In the genomic region with DNA sequence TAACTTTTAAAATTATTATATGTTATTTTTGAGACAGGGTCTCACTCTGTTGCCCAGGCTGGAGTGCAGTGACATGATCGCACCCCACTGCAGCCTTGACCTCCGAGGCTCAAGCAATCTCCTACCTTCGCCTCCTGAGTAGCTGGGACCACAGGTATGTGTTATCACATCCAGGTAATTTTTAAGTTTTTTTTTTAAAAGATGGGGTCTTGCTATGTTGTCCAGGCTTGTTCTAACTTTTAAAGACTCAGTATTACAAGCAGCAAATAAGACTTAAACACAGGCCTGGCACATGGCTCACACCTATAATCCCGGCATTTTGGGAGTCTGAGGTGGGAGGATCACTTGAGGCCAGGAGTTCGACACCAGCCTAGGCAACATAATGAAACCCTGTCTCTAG, we compare ENCODE assay signal across 2 cellular contexts.
TF ChIP-seq lines count a peak whose summit lies in the region.

No MANE protein-coding gene starts in this region.

TF ChIP-seq in HEK293, 187 proteins besides CTCF, POLR2A, EP300 and RAD21 (continued from another document):
- TF ChIP-seq, protein P1, sequence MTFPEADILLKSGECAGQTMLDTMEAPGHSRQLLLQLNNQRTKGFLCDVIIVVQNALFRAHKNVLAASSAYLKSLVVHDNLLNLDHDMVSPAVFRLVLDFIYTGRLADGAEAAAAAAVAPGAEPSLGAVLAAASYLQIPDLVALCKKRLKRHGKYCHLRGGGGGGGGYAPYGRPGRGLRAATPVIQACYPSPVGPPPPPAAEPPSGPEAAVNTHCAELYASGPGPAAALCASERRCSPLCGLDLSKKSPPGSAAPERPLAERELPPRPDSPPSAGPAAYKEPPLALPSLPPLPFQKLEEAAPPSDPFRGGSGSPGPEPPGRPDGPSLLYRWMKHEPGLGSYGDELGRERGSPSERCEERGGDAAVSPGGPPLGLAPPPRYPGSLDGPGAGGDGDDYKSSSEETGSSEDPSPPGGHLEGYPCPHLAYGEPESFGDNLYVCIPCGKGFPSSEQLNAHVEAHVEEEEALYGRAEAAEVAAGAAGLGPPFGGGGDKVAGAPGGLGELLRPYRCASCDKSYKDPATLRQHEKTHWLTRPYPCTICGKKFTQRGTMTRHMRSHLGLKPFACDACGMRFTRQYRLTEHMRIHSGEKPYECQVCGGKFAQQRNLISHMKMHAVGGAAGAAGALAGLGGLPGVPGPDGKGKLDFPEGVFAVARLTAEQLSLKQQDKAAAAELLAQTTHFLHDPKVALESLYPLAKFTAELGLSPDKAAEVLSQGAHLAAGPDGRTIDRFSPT (tag by site-specific recombination; IDR thresholded peaks at IDR 0.05) = no peak
- no peak for TF ChIP-seq ZNF26 (tag by site-specific recombination; IDR thresholded peaks at IDR 0.05)
- TF ChIP-seq ZNF585B (tag by site-specific recombination; IDR thresholded peaks at IDR 0.05) = no peak
- TF ChIP-seq ZNF202 (tag by site-specific recombination; IDR thresholded peaks at IDR 0.05; ENCODE audit: borderline replicate concordance) = no peak
- no peak for TF ChIP-seq PBX3 (CRISPR knock-in tag; IDR thresholded peaks at IDR 0.05)
- no peak for TF ChIP-seq ZNF140 (tag by site-specific recombination; IDR thresholded peaks at IDR 0.05)
- TF ChIP-seq ZNF121 (tag by site-specific recombination; IDR thresholded peaks at IDR 0.05) = peak; percentile 59; the same call in 1 of the 2 replicates
TF ChIP-seq in HEK293: peak in this region for 1.

TF ChIP-seq in WTC11, 78 proteins besides CTCF, POLR2A, EP300 and RAD21 (continued from another document):
- TF ChIP-seq, protein P2, sequence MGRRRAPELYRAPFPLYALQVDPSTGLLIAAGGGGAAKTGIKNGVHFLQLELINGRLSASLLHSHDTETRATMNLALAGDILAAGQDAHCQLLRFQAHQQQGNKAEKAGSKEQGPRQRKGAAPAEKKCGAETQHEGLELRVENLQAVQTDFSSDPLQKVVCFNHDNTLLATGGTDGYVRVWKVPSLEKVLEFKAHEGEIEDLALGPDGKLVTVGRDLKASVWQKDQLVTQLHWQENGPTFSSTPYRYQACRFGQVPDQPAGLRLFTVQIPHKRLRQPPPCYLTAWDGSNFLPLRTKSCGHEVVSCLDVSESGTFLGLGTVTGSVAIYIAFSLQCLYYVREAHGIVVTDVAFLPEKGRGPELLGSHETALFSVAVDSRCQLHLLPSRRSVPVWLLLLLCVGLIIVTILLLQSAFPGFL (CRISPR knock-in tag; IDR thresholded peaks at IDR 0.05; ENCODE audit: borderline replicate concordance) = no peak
- no peak for TF ChIP-seq ZNF416 (CRISPR knock-in tag; IDR thresholded peaks at IDR 0.05)
TF ChIP-seq in WTC11: peak in this region for 2.
